Comparison of ENCODE assay signal across 7 cellular contexts in genomic region chr17:83192789-83193335, GRCh38.
A peak's percentile ranks its signal among the peaks of the same experiment; 100 is the strongest.
DNase-seq lines count a peak whose midpoint lies in the region; ATAC-seq and TF ChIP-seq lines count a peak whose summit lies in the region.
"Not testable (repeated sequence)": the region's sequence is repeated elsewhere in the genome, so short reads cannot be mapped to it uniquely, and the experiment has no call there.

No MANE protein-coding gene starts in this region.

- intact Hi-C loops in activated CD4-positive, alpha-beta T cell treated with anti-CD3 and anti-CD28 coated beads, Interleukin-2, amount 10 ng/mL, durations not matched to agents 24 days and 14 days (cut with micrococcal nuclease); posterior vena cava (cut with DNase I); tibial artery (cut with DNase I; ENCODE audit: low total_unique reads): not testable (repeated sequence)

- H3K9me3 Mint-ChIP-seq in activated CD4-positive, alpha-beta T cell treated with anti-CD3 and anti-CD28 coated beads, Interleukin-2, amount 10 ng/mL, durations not matched to agents 24 days and 14 days, result not testable (repeated sequence)

- H3K27me3 ChIP-seq in tibial artery, result not testable (repeated sequence)

- not testable (repeated sequence) for TF ChIP-seq CTCF in LNCaP clone FGC (IDR thresholded peaks at IDR 0.05; ENCODE audit: control insufficient read depth, extremely low read depth, insufficient read depth); fibroblast of the aortic adventitia (IDR thresholded peaks at IDR 0.05; ENCODE audit: insufficient read depth, low read length); tibial artery (IDR thresholded peaks at IDR 0.05)

- DNase-seq in LNCaP clone FGC (ENCODE audit: low read depth) (peak; percentile 7), amniotic epithelial cell (ENCODE audit: low read depth) (peak; percentile 49), fibroblast of the aortic adventitia (ENCODE audit: low read depth) (peak; percentile 31), left lobe of liver (ENCODE audit: low spot score) (peak; percentile 22), posterior vena cava (ENCODE audit: low spot score) (peak; percentile 81), tibial artery (peak; percentile 22 to 76)
- peak; percentile 53 for DNase-seq in activated CD4-positive, alpha-beta T cell treated with anti-CD3 and anti-CD28 coated beads, Interleukin-2, amount 10 ng/mL, durations not matched to agents 24 days and 14 days

- H3K4me1 Mint-ChIP-seq in activated CD4-positive, alpha-beta T cell treated with anti-CD3 and anti-CD28 coated beads, Interleukin-2, amount 10 ng/mL, durations not matched to agents 24 days and 14 days, result peaks cover 22% of the 10 kb centered on the region

- H3K4me3 ChIP-seq in LNCaP clone FGC (ENCODE audit: low read depth, low read length); fibroblast of the aortic adventitia (ENCODE audit: low read depth, low read length); tibial artery: not testable (repeated sequence)

- not testable (repeated sequence) for H3K27me3 Mint-ChIP-seq in activated CD4-positive, alpha-beta T cell treated with anti-CD3 and anti-CD28 coated beads, Interleukin-2, amount 10 ng/mL, durations not matched to agents 24 days and 14 days

- ATAC-seq in left lobe of liver, result not testable (repeated sequence)

- peaks cover 9 to 66% (median 45%) of the 10 kb centered on the region in 4 donors for H3K4me1 ChIP-seq in tibial artery

- H3K27ac ChIP-seq in tibial artery, result not testable (repeated sequence)

- H3K36me3 ChIP-seq in tibial artery, result not testable (repeated sequence)

- H3K9me3 ChIP-seq in tibial artery, result not testable (repeated sequence)

- H3K36me3 Mint-ChIP-seq in activated CD4-positive, alpha-beta T cell treated with anti-CD3 and anti-CD28 coated beads, Interleukin-2, amount 10 ng/mL, durations not matched to agents 24 days and 14 days (ENCODE audit: low read depth), result not testable (repeated sequence)

- H3K27ac Mint-ChIP-seq in activated CD4-positive, alpha-beta T cell treated with anti-CD3 and anti-CD28 coated beads, Interleukin-2, amount 10 ng/mL, durations not matched to agents 24 days and 14 days, result not testable (repeated sequence)

- H3K4me3 Mint-ChIP-seq in activated CD4-positive, alpha-beta T cell treated with anti-CD3 and anti-CD28 coated beads, Interleukin-2, amount 10 ng/mL, durations not matched to agents 24 days and 14 days, result not testable (repeated sequence)

Comparison
In these comparisons a context has a peak if more than half of its experiments do, and no peak if none do; other contexts are left out.
1. DNase-seq: peak in every context shown above with its lines; median percentile 81 in posterior vena cava; 53 in activated CD4-positive, alpha-beta T cell treated with anti-CD3 and anti-CD28 coated beads, Interleukin-2, amount 10 ng/mL, durations not matched to agents 24 days and 14 days; 49 in amniotic epithelial cell; 49 in tibial artery; 31 in fibroblast of the aortic adventitia; 22 in left lobe of liver; 7 in LNCaP clone FGC.